8 cellular contexts compared by ENCODE assay signal in genomic region chr1:22025368-22026154, GRCh38. TPM values are rescaled to one million over a fixed set of nuclear protein-coding genes. Genes with fewer than 3 reads are reported as not detected.
DNase-seq lines count a peak whose midpoint lies in the region; ATAC-seq and TF ChIP-seq lines count a peak whose summit lies in the region.

No MANE protein-coding gene starts in this region.

- no peaks in the 10 kb centered on the region for H3K27me3 ChIP-seq in psoas muscle (ENCODE audit: insufficient read depth in 3 of 3, low read length in 2 of 3)

- peaks cover 11% of the 10 kb centered on the region for H3K4me1 ChIP-seq in psoas muscle
- H3K4me1 ChIP-seq in urinary bladder (ENCODE audit: insufficient read depth) = peaks cover 1% of the 10 kb centered on the region

- intact Hi-C loops in left ventricle myocardium superior (cut with micrococcal nuclease) (no loop called here), psoas muscle (cut with DNase I) (loop anchor here in 1 of 2 donors (2.0 kb wide), 1 partner anchor 27 kb away; the partner anchor contains the start of gene CDC42)

- H3K36me3 Mint-ChIP-seq in T-helper 17 cell (ENCODE audit: low read depth) = no peaks in the 10 kb centered on the region

- ATAC-seq in GM18498 (IDR thresholded peaks at IDR 0.05; ENCODE audit: unreplicated experiment) = peak; percentile 70
- ATAC-seq in HG02938 (IDR thresholded peaks at IDR 0.05; ENCODE audit: unreplicated experiment) = peak; percentile 62
- ATAC-seq in T-helper 17 cell = peak; percentile 77
- peak; percentile 96 for ATAC-seq in left ventricle myocardium superior
- peak; percentile 95 to 97 (median 96) for ATAC-seq in psoas muscle

- no peak for TF ChIP-seq CTCF in psoas muscle (IDR thresholded peaks at IDR 0.05)

- H3K27ac ChIP-seq in psoas muscle (peak overlapping the region; percentile 96), urinary bladder (ENCODE audit: low read depth) (peak overlapping the region; percentile 97)

- H3K27me3 Mint-ChIP-seq in T-helper 17 cell = no peaks in the 10 kb centered on the region

- peak overlapping the region; percentile 99 for H3K27ac Mint-ChIP-seq in T-helper 17 cell

- 0 to 1% (median 0%) methylated on average over 41 to 42 of the region's 42 CpGs for WGBS in psoas muscle, 3 donors
- under 1% methylated on average over 42 of the region's 42 CpGs for WGBS in urinary bladder

- H3K36me3 ChIP-seq in psoas muscle (ENCODE audit: insufficient read depth in 1 of 2, low read depth in 1 of 2) = no peaks in the 10 kb centered on the region
- no peaks in the 10 kb centered on the region for H3K36me3 ChIP-seq in urinary bladder (ENCODE audit: insufficient read depth)

- H3K9me3 ChIP-seq in T-helper 17 cell (ENCODE audit: control insufficient read depth, low read length, poor library complexity, severe bottlenecking) = no peaks in the 10 kb centered on the region
- H3K9me3 ChIP-seq in psoas muscle = no peaks in the 10 kb centered on the region

- peak; percentile 84 to 94 for DNase-seq in NCI-H187 (lab: John Stamatoyannopoulos, UW)
- DNase-seq in T-helper 17 cell = peak; percentile 67 to 86 (median 79)
- peak in 55 of 56 donors; percentile 29 to 92 (median 79) for DNase-seq in amygdala (lab: John Stamatoyannopoulos, UW)
- peak; percentile 85 for DNase-seq in left ventricle myocardium superior
- peak; percentile 87 to 90 for DNase-seq in psoas muscle

- peak overlapping the region; percentile 91 for H3K4me3 Mint-ChIP-seq in T-helper 17 cell

- H3K4me3 ChIP-seq in psoas muscle (peak overlapping the region; percentile 74), urinary bladder (ENCODE audit: low read depth, low read length) (peak overlapping the region; percentile 59)

- peaks cover 42% of the 10 kb centered on the region for H3K4me1 Mint-ChIP-seq in T-helper 17 cell

RNA-seq across cellular contexts. Expression of gene CELA3A, which starts 24.1 kb away (rescaled TPM):
- not detected for total RNA-seq in T-helper 17 cell
- total RNA-seq in left ventricle myocardium superior = not detected
- 1 to 10 TPM in 1 of 4 donors, under 1 TPM in 1, not detected in 2; 0.65 to 4.0 TPM for total RNA-seq in psoas muscle
- polyA plus RNA-seq in psoas muscle = 1 to 10 TPM in 1 of 3 donors, under 1 TPM in 1, not detected in 1; 0.62 to 2.2 TPM
- total RNA-seq in urinary bladder = not detected
- 2.0 TPM for polyA plus RNA-seq in urinary bladder

RNA-seq across cellular contexts. Expression of gene CDC42, which starts 26.9 kb away (rescaled TPM):
- total RNA-seq in T-helper 17 cell (100 to 1,000 TPM; 371 to 385 TPM), left ventricle myocardium superior (130 TPM), psoas muscle (100 to 1,000 TPM in 3 of 4 donors, 10 to 100 TPM in 1; 98.7 to 135 (median 122) TPM), urinary bladder (493 TPM)
- polyA plus RNA-seq in psoas muscle (100 to 1,000 TPM in 2 of 3 donors, 10 to 100 TPM in 1; 71.6 to 126 (median 115) TPM), urinary bladder (167 TPM)

RNA-seq across cellular contexts. Expression of gene CELA3B, which starts 48.7 kb away (rescaled TPM):
- total RNA-seq in T-helper 17 cell (not detected), left ventricle myocardium superior (not detected), psoas muscle (1 to 10 TPM in 1 of 4 donors, under 1 TPM in 1, not detected in 2; 0.42 to 1.7 TPM), urinary bladder (not detected)
- polyA plus RNA-seq in psoas muscle (under 1 TPM; 0.09 to 0.64 (median 0.24) TPM), urinary bladder (0.49 TPM)

Comparison
In these comparisons a context has a peak if more than half of its experiments do, and no peak if none do; other contexts are left out.
1. Peak in every context shown above with its lines: DNase-seq, ATAC-seq, H3K4me3 ChIP-seq and H3K27ac ChIP-seq.